ENCODE assay signal across 1 cellular context in genomic region chr6:70667711-70668498, GRCh38.
TF ChIP-seq lines count a peak whose summit lies in the region.

SMAP1 (plus strand) TSS chr6:70667883; CDS start chr6:70668024, 141 bp downstream.

TF ChIP-seq in WTC11, 78 proteins besides CTCF, POLR2A, EP300 and RAD21 (continued from another document):
- TF ChIP-seq NR2C2 (CRISPR knock-in tag; IDR thresholded peaks at IDR 0.05) (no peak), ARID4B (CRISPR knock-in tag; IDR thresholded peaks at IDR 0.05; ENCODE audit: borderline replicate concordance) (peak; percentile 27), AFF4 (CRISPR knock-in tag; IDR thresholded peaks at IDR 0.05; ENCODE audit: borderline replicate concordance) (no peak), HMGXB4 (CRISPR knock-in tag; IDR thresholded peaks at IDR 0.05) (peak; percentile 81), ESRRA (CRISPR knock-in tag; IDR thresholded peaks at IDR 0.05; ENCODE audit: borderline replicate concordance) (0 out of 2 replicates have a peak, but pooled peaks have one; percentile 48), JAZF1 (CRISPR knock-in tag; IDR thresholded peaks at IDR 0.05) (no peak), USF2 (CRISPR knock-in tag; IDR thresholded peaks at IDR 0.05) (0 out of 2 replicates have a peak, but pooled peaks have one; percentile 41), ATF1 (CRISPR knock-in tag; IDR thresholded peaks at IDR 0.05) (no peak), ELF4 (CRISPR knock-in tag; IDR thresholded peaks at IDR 0.05; ENCODE audit: low read depth) (no peak), TEAD4 (CRISPR knock-in tag; IDR thresholded peaks at IDR 0.05) (no peak), EMX1 (CRISPR knock-in tag; IDR thresholded peaks at IDR 0.05) (no peak), JUN (CRISPR knock-in tag; IDR thresholded peaks at IDR 0.05) (0 out of 2 replicates have a peak, but pooled peaks have one; percentile 66), ZNF232 (CRISPR knock-in tag; IDR thresholded peaks at IDR 0.05) (peak; percentile 85), ZSCAN18 (CRISPR knock-in tag; IDR thresholded peaks at IDR 0.05) (no peak), NFYB (CRISPR knock-in tag; conservative IDR thresholded peaks at IDR 0.05; ENCODE audit: low read depth) (no peak), TEAD1 (CRISPR knock-in tag; IDR thresholded peaks at IDR 0.05) (peak; percentile 70; the same call in 1 of the 2 replicates), SMAD4 (CRISPR knock-in tag; IDR thresholded peaks at IDR 0.05) (peak; percentile 49; the same call in 1 of the 2 replicates), RORB (CRISPR knock-in tag; IDR thresholded peaks at IDR 0.05) (no peak), ATF3 (CRISPR knock-in tag; conservative IDR thresholded peaks at IDR 0.05) (no peak), ETV6 (CRISPR knock-in tag; IDR thresholded peaks at IDR 0.05) (peak; percentile 88), MLX (CRISPR knock-in tag; IDR thresholded peaks at IDR 0.05) (no peak), CBFB (CRISPR knock-in tag; IDR thresholded peaks at IDR 0.05; ENCODE audit: low read depth) (peak; percentile 72; the same call in 1 of the 2 replicates), ZNF138 (CRISPR knock-in tag; conservative IDR thresholded peaks at IDR 0.05) (peak; percentile 75; the same call in 1 of the 2 replicates), GRHL2 (CRISPR knock-in tag; IDR thresholded peaks at IDR 0.05; ENCODE audit: insufficient replicate concordance, severe bottlenecking) (no peak), E2F1 (CRISPR knock-in tag; IDR thresholded peaks at IDR 0.05) (no peak), ZNF423 (CRISPR knock-in tag; IDR thresholded peaks at IDR 0.05) (no peak), FOXP4 (CRISPR knock-in tag; IDR thresholded peaks at IDR 0.05) (peak; percentile 90), SMAD3 (CRISPR knock-in tag; IDR thresholded peaks at IDR 0.05; ENCODE audit: borderline replicate concordance) (no peak), ZNF416 (CRISPR knock-in tag; IDR thresholded peaks at IDR 0.05) (no peak), ZNF425 (CRISPR knock-in tag; conservative IDR thresholded peaks at IDR 0.05) (no peak), USF1 (CRISPR knock-in tag; IDR thresholded peaks at IDR 0.05) (peak; percentile 31; the same call in 1 of the 2 replicates), ZNF512 (CRISPR knock-in tag; IDR thresholded peaks at IDR 0.05; ENCODE audit: borderline replicate concordance) (no peak)
